In genomic region chr14:74019743-74020142, GRCh38 we compare ENCODE assay signal across 8 cellular contexts. TPM values are rescaled to one million over a fixed set of nuclear protein-coding genes. Genes with fewer than 3 reads are reported as not detected.
DNase-seq lines count a peak whose midpoint lies in the region; ATAC-seq and TF ChIP-seq lines count a peak whose summit lies in the region.

No MANE protein-coding gene starts in this region.

- H3K4me3 ChIP-seq in brain microvascular endothelial cell (ENCODE audit: low read depth, low read length) (peak overlapping the region; percentile 93), right lobe of liver (peak overlapping the region; percentile 86 to 88 (median 87)), thyroid gland (replicated peaks in 1 of 3) (peak overlapping the region; percentile 58 to 89 (median 67))

- TF ChIP-seq POLR2A in right lobe of liver (IDR thresholded peaks at IDR 0.05) (no peak), thyroid gland (IDR thresholded peaks at IDR 0.05) (no peak)

- no peaks in the 10 kb centered on the region for H3K36me3 Mint-ChIP-seq in HFFc6 (ENCODE audit: low read depth)

- H3K27ac ChIP-seq in brain microvascular endothelial cell (peak overlapping the region; percentile 93), right lobe of liver (peak overlapping the region; percentile 37 to 98 (median 66)), thyroid gland (peak overlapping the region; percentile 70 to 74 (median 74))

- H3K4me3 Mint-ChIP-seq in HFFc6, result peak overlapping the region; percentile 93

- H3K27me3 ChIP-seq in brain microvascular endothelial cell (replicated peaks), result no peaks in the 10 kb centered on the region
- H3K27me3 ChIP-seq in right lobe of liver, result no peaks in the 10 kb centered on the region
- no peaks in the 10 kb centered on the region for H3K27me3 ChIP-seq in thyroid gland

- H3K4me1 ChIP-seq in right lobe of liver (peaks cover 0 to 21% (median 3%) of the 10 kb centered on the region in 4 donors), thyroid gland (peaks cover 4 to 12% of the 10 kb centered on the region in 2 donors)

- ATAC-seq in right lobe of liver (no peak), GM18502 (IDR thresholded peaks at IDR 0.05; ENCODE audit: poor library complexity, unreplicated experiment) (no peak), HG03135 (IDR thresholded peaks at IDR 0.05; ENCODE audit: unreplicated experiment) (no peak)

- TF ChIP-seq CTCF in HFFc6 (IDR thresholded peaks at IDR 0.05) (no peak), brain microvascular endothelial cell (IDR thresholded peaks at IDR 0.05; ENCODE audit: low read depth, low read length, missing control alignments) (no peak), right lobe of liver (IDR thresholded peaks at IDR 0.05) (no peak), thyroid gland (IDR thresholded peaks at IDR 0.05) (no peak)

- DNase-seq in A172 (ENCODE audit: low spot score), result peak; percentile 11
- peak; percentile 29 for DNase-seq in HFFc6
- DNase-seq in brain microvascular endothelial cell, result peak; percentile 60
- no peak for DNase-seq in right lobe of liver
- DNase-seq in thyroid gland, result peak; percentile 15 to 20
- DNase-seq in occipital lobe (lab: John Stamatoyannopoulos, UW), result no peak

- intact Hi-C loops in right lobe of liver (cut with DNase I), result no loop called here
- intact Hi-C loops in thyroid gland (cut with DNase I), result no loop called here

- in situ Hi-C loops in brain microvascular endothelial cell (cut with HindIII; ENCODE audit: low pct_ligation_motif_present, low sequenced_read_pairs), result no loop called here

- H3K36me3 ChIP-seq in brain microvascular endothelial cell (replicated peaks), result no peaks in the 10 kb centered on the region
- no peaks in the 10 kb centered on the region for H3K36me3 ChIP-seq in right lobe of liver
- no peaks in the 10 kb centered on the region for H3K36me3 ChIP-seq in thyroid gland

- H3K27me3 Mint-ChIP-seq in HFFc6 (ENCODE audit: insufficient read depth), result no peaks in the 10 kb centered on the region; the same call in 1 of the 2 replicates

- 19% methylated on average over 3 of the region's 3 CpGs for WGBS in right lobe of liver (ENCODE audit: insufficient coverage, low coverage, low lambda C conversion rate, missing lambda C conversion rate)
- 6 to 8% methylated on average over 3 of the region's 3 CpGs for WGBS in thyroid gland, 2 donors

- H3K4me1 Mint-ChIP-seq in HFFc6 (ENCODE audit: low read depth), result peaks cover 20% of the 10 kb centered on the region

- peak overlapping the region; percentile 93 for H3K27ac Mint-ChIP-seq in HFFc6

- no peaks in the 10 kb centered on the region for H3K9me3 Mint-ChIP-seq in HFFc6

- H3K9me3 ChIP-seq in right lobe of liver, result no peaks in the 10 kb centered on the region
- H3K9me3 ChIP-seq in thyroid gland, result no peaks in the 10 kb centered on the region

RNA-seq across cellular contexts. Expression of gene BBOF1, which starts 0.6 kb away (rescaled TPM):
- total RNA-seq in A172 (2014; rRNA removed; shearing (Covaris generic)), result 4.8 and 8.5 TPM in 2 replicates
- 1 to 10 TPM; 1.6 to 3.0 (median 2.4) TPM for total RNA-seq in HFFc6 (2021; fragmentation: NEBNext Ultra II Directional; extraction: Animal tissue kit (Norgen Biotek cat#: 25700))
- total RNA-seq in right lobe of liver (1 to 10 TPM in 5 of 6 experiments, under 1 TPM in 1; 0.81 to 3.3 (median 1.3) TPM), thyroid gland (10 to 100 TPM; 19.6 to 36.8 (median 22.4) TPM), occipital lobe (8.9 TPM)

RNA-seq across cellular contexts. Expression of gene ENTPD5, which starts 0.7 kb away (rescaled TPM):
- total RNA-seq in A172 (2014; rRNA removed; shearing (Covaris generic)), result 4.7 and 4.8 TPM in 2 replicates
- total RNA-seq in HFFc6 (2021; fragmentation: NEBNext Ultra II Directional; extraction: Animal tissue kit (Norgen Biotek cat#: 25700)), result 10 to 100 TPM in 3 of 6 experiments, 1 to 10 TPM in 3; 9.0 to 11.7 (median 9.7) TPM
- total RNA-seq in right lobe of liver (100 to 1,000 TPM in 4 of 6 experiments, 10 to 100 TPM in 2; 96.6 to 334 (median 150) TPM), thyroid gland (10 to 100 TPM in 2 of 4 donors, 1 to 10 TPM in 2; 8.1 to 12.6 (median 10.0) TPM), occipital lobe (6.4 TPM)

Comparison
In these comparisons a context has a peak if more than half of its experiments do, and no peak if none do; other contexts are left out.
1. DNase-seq: peak in A172 (single experiment), HFFc6 (single experiment), brain microvascular endothelial cell (single experiment) and thyroid gland (2 of 2); none in right lobe of liver (0 of 3) and occipital lobe (single experiment).
2. RNA of gene ENTPD5, which starts 0.7 kb away (total RNA-seq): 96.6 to 334 TPM in right lobe of liver; 8.1 to 12.6 TPM in thyroid gland, 9.0 to 11.7 TPM in HFFc6, 6.4 TPM in occipital lobe (single experiment) and 4.7 to 4.8 TPM in A172; every median in the first group is over 4 times any median in the second.
3. Peak in every context shown above with its lines, with median percentiles within 50 percentile points of each other: H3K27ac ChIP-seq and H3K4me3 ChIP-seq.